ENCODE assay signal across 18 cellular contexts in the genomic region with DNA sequence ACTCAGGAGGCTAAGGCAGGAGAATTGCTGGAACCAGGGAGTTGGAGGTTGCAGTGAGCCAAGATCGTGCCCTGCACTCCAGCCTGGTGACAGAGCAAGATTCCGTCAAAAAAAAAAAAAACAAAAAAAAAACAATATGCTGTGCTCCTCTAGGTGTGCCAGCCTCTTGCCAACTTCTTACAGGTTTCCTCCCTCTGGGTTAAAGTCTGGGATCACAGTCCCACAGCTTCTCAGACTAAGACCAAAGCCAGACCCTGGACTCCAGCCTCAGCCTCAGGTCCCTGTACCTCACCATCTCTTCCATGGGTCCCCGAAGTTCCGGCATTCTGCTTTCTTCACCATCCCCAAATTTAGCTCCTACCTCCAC.
DNase-seq lines count a peak whose midpoint lies in the region; ATAC-seq and TF ChIP-seq lines count a peak whose summit lies in the region.
"Had no signal": no experiment of that assay in that cellular context is flagged by ENCODE, and none has a peak within 500 bp of the region (broad histone marks: within the 10 kb centered on the region; RNA-seq: fewer than 3 reads in every experiment).

No MANE protein-coding gene starts in this region.

- no peak overlapping the region for H3K27ac Mint-ChIP-seq in WTC11
- H3K27ac Mint-ChIP-seq: activated CD4-positive, alpha-beta memory T cell treated with anti-CD3 and anti-CD28 coated beads, Interleukin-2, amount 10 ng/mL, durations not matched to agents 7 days and 5 days; activated naive CD8-positive, alpha-beta T cell treated with anti-CD3 and anti-CD28 coated beads, Interleukin-2, amount 10 ng/mL, durations not matched to agents 7 days and 5 days; CD14-positive monocyte had no signal

- H3K4me3 Mint-ChIP-seq in WTC11, result no peak overlapping the region; the same call in 1 of the 2 replicates
- H3K4me3 Mint-ChIP-seq: activated CD4-positive, alpha-beta memory T cell treated with anti-CD3 and anti-CD28 coated beads, Interleukin-2, amount 10 ng/mL, durations not matched to agents 7 days and 5 days; activated naive CD8-positive, alpha-beta T cell treated with anti-CD3 and anti-CD28 coated beads, Interleukin-2, amount 10 ng/mL, durations not matched to agents 7 days and 5 days; CD14-positive monocyte; central memory CD8-positive, alpha-beta T cell had no signal

- H4K20me1 ChIP-seq in BLaER1 (no peaks in the 10 kb centered on the region), HCT116 (ENCODE audit: insufficient read depth) (no peaks in the 10 kb centered on the region)

- intact Hi-C loops in HCT116 (cut with micrococcal nuclease), result loop anchor here (10.0 kb wide), 1 partner anchor 349 kb away; no protein-coding TSS in a partner anchor
- intact Hi-C loops in posterior vena cava (cut with DNase I), result no loop called here
- intact Hi-C loops in sciatic nerve (cut with DNase I), result no loop called here

- no peaks in the 10 kb centered on the region for H3K79me2 ChIP-seq in HCT116 (ENCODE audit: insufficient read depth, low read length)

- H3K4me1 ChIP-seq in BLaER1 (peaks cover 82% of the 10 kb centered on the region), HCT116 (ENCODE audit: control insufficient read depth in 1 of 2, insufficient read depth in 2 of 2, low read length in 2 of 2) (peaks cover 0 to 14% of the 10 kb centered on the region in 2 experiments; a peak in 2 of 4 replicates)
- H3K4me1 ChIP-seq: prostate gland had no signal

- RAD21 ChIA-PET in HCT116 (lab: Charles Lee; ENCODE audit: low non-redundant PET in 1 of 2, low total read pairs in 2 of 2, uncharacterized antibody in 2 of 2, unreplicated experiment in 2 of 2), result no interaction called here

- H3K9me2 ChIP-seq in HCT116 (ENCODE audit: insufficient read depth), result no peaks in the 10 kb centered on the region

- H3K4me1 Mint-ChIP-seq in WTC11, result peaks cover 8% of the 10 kb centered on the region
- H3K4me1 Mint-ChIP-seq: activated CD4-positive, alpha-beta memory T cell treated with anti-CD3 and anti-CD28 coated beads, Interleukin-2, amount 10 ng/mL, durations not matched to agents 7 days and 5 days had no signal

- no TSS peak for BruUV-seq in HCT116 (replicated peaks; lab: Mats Ljungman, UMichigan)

- H3K9ac ChIP-seq in BLaER1, result peak overlapping the region; percentile 89
- H3K9ac ChIP-seq in HCT116 (ENCODE audit: low read length), result no peak overlapping the region

- TF ChIP-seq RAD21 in HCT116 (IDR thresholded peaks at IDR 0.05; ENCODE audit: low read depth), result no peak

- peaks cover 23% of the 10 kb centered on the region for H3K9me3 ChIP-seq in BLaER1
- H3K9me3 ChIP-seq in HCT116 (ENCODE audit: control insufficient read depth in 1 of 2, insufficient read depth in 1 of 2, low read depth in 1 of 2, low read length in 2 of 2), result no peaks in the 10 kb centered on the region
- H3K9me3 ChIP-seq: prostate gland had no signal

- CTCF ChIA-PET in HCT116 (lab: Charles Lee) (interaction anchor here (1.0 kb wide), 1 partner anchor 738 kb away, joined by 3 read pairs; no protein-coding TSS in a partner anchor), WTC11 (lab: Charles Lee) (interaction anchor here (0.8 to 1.4 kb wide), 10 partner anchors 18 to 738 kb away, joined by 3 to 5 read pairs (median 3); no protein-coding TSS in a partner anchor)

- peak; percentile 37 for ATAC-seq in HCT116
- ATAC-seq in WTC11, result peak; percentile 4; the same call in 1 of the 2 replicates
- ATAC-seq in sciatic nerve, result no peak

- no peaks in the 10 kb centered on the region for H3K36me3 Mint-ChIP-seq in WTC11
- H3K36me3 Mint-ChIP-seq: activated naive CD8-positive, alpha-beta T cell treated with anti-CD3 and anti-CD28 coated beads, Interleukin-2, amount 10 ng/mL, durations not matched to agents 7 days and 5 days; CD14-positive monocyte had no signal

- peak overlapping the region; percentile 96 for H3K27ac ChIP-seq in BLaER1
- H3K27ac ChIP-seq in HCT116 (ENCODE audit: low read depth, low read length), result no peak overlapping the region
- H3K27ac ChIP-seq: epithelial cell of prostate, prostate gland had no signal

- peak overlapping the region; percentile 86 for H2AFZ ChIP-seq in HCT116 (ENCODE audit: low read depth, low read length, poor library complexity, severe bottlenecking)

- DNase-seq in HCT116 (ENCODE audit: low read depth, low spot score) (no peak), WTC11 (ENCODE audit: low spot score) (no peak), posterior vena cava (ENCODE audit: low spot score) (peak; percentile 8), RKO (ENCODE audit: low spot score) (no peak), sciatic nerve (ENCODE audit: low spot score) (no peak), NCI-H1417 (lab: John Stamatoyannopoulos, UW) (no peak)
- DNase-seq: activated effector memory CD4-positive, alpha-beta T cell treated with Interleukin-2 at 50 U/mL for 16 hours; EL; kidney glomerular epithelial cell; Right ventricle myocardium superior had no signal

- peak overlapping the region; percentile 93 for H3K4me2 ChIP-seq in BLaER1
- peak overlapping the region; percentile 27; the same call in 1 of the 2 replicates for H3K4me2 ChIP-seq in HCT116 (ENCODE audit: low read length)

- POLR2A ChIA-PET in HCT116 (lab: Charles Lee), result no interaction called here
- POLR2A ChIA-PET in WTC11 (lab: Charles Lee), result no interaction called here

- H3K27me3 Mint-ChIP-seq in WTC11 (ENCODE audit: low read depth), result peaks cover 65% of the 10 kb centered on the region

- no peak for TF ChIP-seq CTCF in HCT116 (IDR thresholded peaks at IDR 0.05 in 2 of 3, conservative IDR thresholded peaks at IDR 0.05 in 1 of 3; ENCODE audit: borderline replicate concordance in 1 of 3, insufficient read depth in 1 of 3, low read depth in 2 of 3, low read length in 2 of 3)
- no peak for TF ChIP-seq CTCF in WTC11 (IDR thresholded peaks at IDR 0.05)

- H3K27me3 ChIP-seq in BLaER1 (no peaks in the 10 kb centered on the region), HCT116 (ENCODE audit: insufficient read depth, low read length) (no peaks in the 10 kb centered on the region)

- H3K4me3 ChIP-seq in BLaER1, result peak overlapping the region; percentile 66
- H3K4me3 ChIP-seq in HCT116 (replicated peaks in 1 of 2; ENCODE audit: low read depth in 1 of 2, low read length in 2 of 2), result no peak overlapping the region
- H3K4me3 ChIP-seq: lung, prostate gland had no signal

- H3K9me3 Mint-ChIP-seq in WTC11, result peaks cover 16% of the 10 kb centered on the region
- H3K9me3 Mint-ChIP-seq: activated CD4-positive, alpha-beta memory T cell treated with anti-CD3 and anti-CD28 coated beads, Interleukin-2, amount 10 ng/mL, durations not matched to agents 7 days and 5 days; activated naive CD8-positive, alpha-beta T cell treated with anti-CD3 and anti-CD28 coated beads, Interleukin-2, amount 10 ng/mL, durations not matched to agents 7 days and 5 days; central memory CD8-positive, alpha-beta T cell had no signal

- no peak for TF ChIP-seq POLR2A in HCT116 (IDR thresholded peaks at IDR 0.05; ENCODE audit: borderline replicate concordance, extremely low read depth, insufficient read depth, insufficient read length)

- H3K36me3 ChIP-seq in BLaER1 (peaks cover 5% of the 10 kb centered on the region; the same call in 1 of the 2 replicates), HCT116 (ENCODE audit: control insufficient read depth in 1 of 2, insufficient read depth in 2 of 2, low read length in 2 of 2) (no peaks in the 10 kb centered on the region)
- H3K36me3 ChIP-seq: prostate gland had no signal

TF ChIP-seq in HCT116, 20 proteins besides CTCF, POLR2A, EP300 and RAD21 (continues in another document):
- TF ChIP-seq ATF3 (IDR thresholded peaks at IDR 0.05) (no peak), JUND (IDR thresholded peaks at IDR 0.05) (no peak), POLR2AphosphoS5 (IDR thresholded peaks at IDR 0.05; ENCODE audit: low read depth, low read length) (no peak), TCF7L2 (IDR thresholded peaks at IDR 0.05; ENCODE audit: borderline replicate concordance, extremely low read depth, insufficient read depth, insufficient read length) (no peak), SP1 (IDR thresholded peaks at IDR 0.05; ENCODE audit: low read depth) (no peak)
- TF ChIP-seq, protein P1, sequence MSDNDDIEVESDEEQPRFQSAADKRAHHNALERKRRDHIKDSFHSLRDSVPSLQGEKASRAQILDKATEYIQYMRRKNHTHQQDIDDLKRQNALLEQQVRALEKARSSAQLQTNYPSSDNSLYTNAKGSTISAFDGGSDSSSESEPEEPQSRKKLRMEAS (IDR thresholded peaks at IDR 0.05), result no peak

TF ChIP-seq in WTC11, 78 proteins besides CTCF, POLR2A, EP300 and RAD21 (continues in another document):
- TF ChIP-seq, protein P2, sequence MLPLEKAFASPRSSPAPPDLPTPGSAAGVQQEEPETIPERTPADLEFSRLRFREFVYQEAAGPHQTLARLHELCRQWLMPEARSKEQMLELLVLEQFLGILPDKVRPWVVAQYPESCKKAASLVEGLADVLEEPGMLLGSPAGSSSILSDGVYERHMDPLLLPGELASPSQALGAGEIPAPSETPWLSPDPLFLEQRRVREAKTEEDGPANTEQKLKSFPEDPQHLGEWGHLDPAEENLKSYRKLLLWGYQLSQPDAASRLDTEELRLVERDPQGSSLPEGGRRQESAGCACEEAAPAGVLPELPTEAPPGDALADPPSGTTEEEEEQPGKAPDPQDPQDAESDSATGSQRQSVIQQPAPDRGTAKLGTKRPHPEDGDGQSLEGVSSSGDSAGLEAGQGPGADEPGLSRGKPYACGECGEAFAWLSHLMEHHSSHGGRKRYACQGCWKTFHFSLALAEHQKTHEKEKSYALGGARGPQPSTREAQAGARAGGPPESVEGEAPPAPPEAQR (CRISPR knock-in tag; IDR thresholded peaks at IDR 0.05), result no peak
